29 cellular contexts compared by ENCODE assay signal in genomic region chr6:100378576-100378975, GRCh38.
"Had no signal": no experiment of that assay in that cellular context is flagged by ENCODE, and none has a peak within 500 bp of the region (broad histone marks: within the 10 kb centered on the region; RNA-seq: fewer than 3 reads in every experiment).

No MANE protein-coding gene starts in this region.

- H3K9me3 Mint-ChIP-seq: effector memory CD8-positive, alpha-beta T cell; mesothelial cell of epicardium; naive B cell; nephron progenitor cell; stimulated activated effector memory CD8-positive, alpha-beta T cell treated with anti-CD3 and anti-CD28 coated beads, Interleukin-12 subunit alpha, Interleukin-12 subunit beta, amount 100 ng/mL, for 72 hours; stimulated activated naive CD8-positive, alpha-beta T cell treated with anti-CD3 and anti-CD28 coated beads, Interleukin-15, Interleukin-2, amounts not matched to agents 100 ng/mL and 50 ng/mL, for 24 hours had no signal

- H3K4me3 ChIP-seq: right lobe of liver, skin epidermis, thoracic aorta, upper lobe of left lung, vagina had no signal

- ATAC-seq: activated CD4-positive, CD25-positive, alpha-beta regulatory T cell treated with anti-CD3 and anti-CD28 coated beads, Interleukin-2, amount 50 U/mL, for 24 hours; effector memory CD8-positive, alpha-beta T cell; stimulated activated effector memory CD8-positive, alpha-beta T cell treated with anti-CD3 and anti-CD28 coated beads, Interleukin-12 subunit alpha, Interleukin-12 subunit beta, amount 100 ng/mL, for 72 hours had no signal

- H3K36me3 Mint-ChIP-seq: activated naive CD8-positive, alpha-beta T cell; mesothelial cell of epicardium; naive B cell; stimulated activated effector memory CD8-positive, alpha-beta T cell treated with anti-CD3 and anti-CD28 coated beads, Interleukin-12 subunit alpha, Interleukin-12 subunit beta, amount 100 ng/mL, for 72 hours had no signal

- H3K4me3 Mint-ChIP-seq: activated naive CD8-positive, alpha-beta T cell; effector memory CD8-positive, alpha-beta T cell; mesothelial cell of epicardium; naive B cell; nephron progenitor cell; stimulated activated effector memory CD8-positive, alpha-beta T cell treated with anti-CD3 and anti-CD28 coated beads, Interleukin-12 subunit alpha, Interleukin-12 subunit beta, amount 100 ng/mL, for 72 hours; stimulated activated naive CD8-positive, alpha-beta T cell treated with anti-CD3 and anti-CD28 coated beads, Interleukin-15, Interleukin-2, amounts not matched to agents 100 ng/mL and 50 ng/mL, for 24 hours had no signal

- H3K4me1 Mint-ChIP-seq: mesothelial cell of epicardium; naive B cell; stimulated activated effector memory CD8-positive, alpha-beta T cell treated with anti-CD3 and anti-CD28 coated beads, Interleukin-12 subunit alpha, Interleukin-12 subunit beta, amount 100 ng/mL, for 72 hours had no signal

- H3K4me1 ChIP-seq: right lobe of liver, upper lobe of left lung, vagina had no signal

- H3K27ac Mint-ChIP-seq: activated naive CD8-positive, alpha-beta T cell; effector memory CD8-positive, alpha-beta T cell; mesothelial cell of epicardium; naive B cell; nephron progenitor cell; stimulated activated effector memory CD8-positive, alpha-beta T cell treated with anti-CD3 and anti-CD28 coated beads, Interleukin-12 subunit alpha, Interleukin-12 subunit beta, amount 100 ng/mL, for 72 hours; stimulated activated naive CD8-positive, alpha-beta T cell treated with anti-CD3 and anti-CD28 coated beads, Interleukin-15, Interleukin-2, amounts not matched to agents 100 ng/mL and 50 ng/mL, for 24 hours had no signal

- DNase-seq: activated CD4-positive, alpha-beta T cell treated with anti-CD3 and anti-CD28 coated beads for 48 hours; activated CD4-positive, alpha-beta T cell treated with anti-CD3 and anti-CD28 coated beads, Interleukin-2, amount 50 U/mL, for 48 hours; activated CD8-positive, alpha-beta memory T cell treated with anti-CD3 and anti-CD28 coated beads for 24 hours; activated effector memory CD4-positive, alpha-beta T cell treated with Interleukin-2 at 50 U/mL for 16 hours; activated naive CD4-positive, alpha-beta T cell treated with Interleukin-2 at 50 U/mL for 16 hours; amniotic stem cell; caudate nucleus; cortex of kidney; effector memory CD8-positive, alpha-beta T cell; erythroblast; glutamatergic neuron; islet precursor cell; naive B cell; nephron progenitor cell; right lobe of liver; stimulated activated CD4-positive, alpha-beta T cell treated with anti-CD3 and anti-CD28 coated beads, Interleukin-12 subunit alpha, Interleukin-12 subunit beta, amount 100 ng/mL, for 4 hours; stimulated activated CD4-positive, alpha-beta T cell treated with anti-CD3 and anti-CD28 coated beads, Interleukin-4, amount 100 ng/mL, for 24 hours; T1000; upper lobe of left lung; WERI-Rb-1 had no signal

- H3K27ac ChIP-seq: neutrophil, right lobe of liver, thoracic aorta, upper lobe of left lung, vagina, WERI-Rb-1 had no signal

- H3K36me3 ChIP-seq: neutrophil, right lobe of liver, thoracic aorta, upper lobe of left lung, vagina, WERI-Rb-1 had no signal

- H3K27me3 ChIP-seq: neutrophil, right lobe of liver, upper lobe of left lung, vagina had no signal

- H3K27me3 Mint-ChIP-seq: activated naive CD8-positive, alpha-beta T cell; effector memory CD8-positive, alpha-beta T cell had no signal

- H3K9me3 ChIP-seq: neutrophil, right lobe of liver, thoracic aorta, upper lobe of left lung, vagina had no signal
